ENCODE assay signal across 8 cellular contexts in the genomic region with DNA sequence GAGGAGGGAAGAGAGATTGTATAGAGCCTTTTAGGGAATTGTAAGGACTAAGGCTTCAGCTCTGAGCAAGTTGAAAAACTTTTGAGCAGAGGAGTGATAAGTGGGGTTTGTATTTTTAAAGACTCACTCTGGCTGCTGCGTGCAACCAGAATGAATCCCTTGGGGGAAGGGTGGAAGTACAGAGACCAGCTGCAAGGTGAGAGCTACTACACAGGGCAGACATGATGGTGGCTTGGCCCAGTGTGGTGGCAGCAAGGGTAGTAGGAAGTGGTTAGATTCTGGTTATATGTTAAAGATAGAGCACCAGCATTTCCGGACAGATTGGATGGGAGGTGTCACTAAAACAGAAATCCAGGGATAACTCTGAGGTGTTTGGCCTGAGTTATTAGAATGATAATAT. TPM values are rescaled to one million over a fixed set of nuclear protein-coding genes. Genes with fewer than 3 reads are reported as not detected.
A peak's percentile ranks its signal among the peaks of the same experiment; 100 is the strongest.
DNase-seq lines count a peak whose midpoint lies in the region; ATAC-seq and TF ChIP-seq lines count a peak whose summit lies in the region.

No MANE protein-coding gene starts in this region.

- H3K27ac Mint-ChIP-seq in memory B cell: peak overlapping the region; percentile 18

- H3K4me3 Mint-ChIP-seq in memory B cell: peak overlapping the region; percentile 28

- no peaks in the 10 kb centered on the region for H3K36me3 Mint-ChIP-seq in memory B cell

- H3K36me3 ChIP-seq in psoas muscle (ENCODE audit: insufficient read depth in 1 of 2, low read depth in 1 of 2): no peaks in the 10 kb centered on the region

- H3K27me3 ChIP-seq in psoas muscle (ENCODE audit: insufficient read depth in 3 of 3, low read length in 2 of 3): no peaks in the 10 kb centered on the region

- in situ Hi-C loops in ACHN (cut with HindIII; ENCODE audit: low pct_ligation_motif_present, low pct_unique_long_range_greater_than_20kb, low sequenced_read_pairs): no loop called here

- no peaks in the 10 kb centered on the region for H3K4me1 ChIP-seq in psoas muscle

- WGBS in psoas muscle, 3 donors: 66 to 73% (median 71%) methylated on average over 2 of the region's 2 CpGs

- no peaks in the 10 kb centered on the region for H3K9me3 Mint-ChIP-seq in memory B cell

- H3K27ac ChIP-seq in psoas muscle: no peak overlapping the region

- H3K27me3 Mint-ChIP-seq in memory B cell: no peaks in the 10 kb centered on the region

- DNase-seq in memory B cell (ENCODE audit: low spot score in 2 of 2): peak; percentile 29 to 46
- no peak for DNase-seq in CD1c-positive myeloid dendritic cell (ENCODE audit: extremely low spot score)
- no peak for DNase-seq in ACHN
- DNase-seq in psoas muscle: no peak
- no peak for DNase-seq in OCI-M2 (lab: John Stamatoyannopoulos, UW; ENCODE audit: unreplicated experiment)

- intact Hi-C loops in psoas muscle (cut with DNase I): no loop called here

- no peak for TF ChIP-seq CTCF in psoas muscle (IDR thresholded peaks at IDR 0.05)

- H3K4me1 Mint-ChIP-seq in memory B cell: peaks cover 22% of the 10 kb centered on the region

- peak; percentile 93 for ATAC-seq in GM18858 (IDR thresholded peaks at IDR 0.05; ENCODE audit: unreplicated experiment)
- ATAC-seq in GM21723 (IDR thresholded peaks at IDR 0.05; ENCODE audit: unreplicated experiment): peak; percentile 94
- ATAC-seq in HG03565 (IDR thresholded peaks at IDR 0.05; ENCODE audit: unreplicated experiment): peak; percentile 94
- ATAC-seq in memory B cell (ENCODE audit: low read depth): peak; percentile 100
- ATAC-seq in psoas muscle: no peak

- H3K4me3 ChIP-seq in psoas muscle: no peak overlapping the region

- no peaks in the 10 kb centered on the region for H3K9me3 ChIP-seq in psoas muscle

RNA-seq across cellular contexts. Expression of a gene that starts 10.1 kb away (rescaled TPM):
- total RNA-seq in psoas muscle: 10 to 100 TPM; 15.1 to 20.2 (median 18.5) TPM
- polyA plus RNA-seq in psoas muscle: 1 to 10 TPM; 4.2 to 9.9 (median 6.4) TPM

Comparison
In these comparisons a context has a peak if more than half of its experiments do, and no peak if none do; other contexts are left out.
1. ATAC-seq: peak in GM18858 (single experiment), GM21723 (single experiment), HG03565 (single experiment) and memory B cell (single experiment); none in psoas muscle (0 of 4).
2. DNase-seq: peak in memory B cell (2 of 2); none in CD1c-positive myeloid dendritic cell (single experiment), ACHN (single experiment), psoas muscle (0 of 2) and OCI-M2 (single experiment).